ENCODE assay signal across 20 cellular contexts in genomic region chr15:63197626-63198025, GRCh38. TPM values are rescaled to one million over a fixed set of nuclear protein-coding genes. Genes with fewer than 3 reads are reported as not detected.
DNase-seq lines count a peak whose midpoint lies in the region; ATAC-seq and TF ChIP-seq lines count a peak whose summit lies in the region.
"Had no signal": no experiment of that assay in that cellular context is flagged by ENCODE, and none has a peak within 500 bp of the region (broad histone marks: within the 10 kb centered on the region; RNA-seq: fewer than 3 reads in every experiment).

No MANE protein-coding gene starts in this region.

- no peak overlapping the region; the same call in 1 of the 2 replicates for H2BK20ac ChIP-seq in IMR-90 (ENCODE audit: low read depth, low read length)

- H3K9ac ChIP-seq in IMR-90 (ENCODE audit: low read depth, low read length), result no peak overlapping the region
- H3K9ac ChIP-seq: parathyroid adenoma had no signal

- DNase-seq in T-helper 2 cell treated with Interferon-gamma antibody and Interleukin-4, amounts not matched to agents 5 μg/mL and 100 μg/mL, for 36 hours (ENCODE audit: low spot score), result no peak
- DNase-seq in T-helper 2 cell (no peak), IMR-90 (no peak), nephron progenitor cell (no peak), HAP-1 (ENCODE audit: low spot score in 2 of 2) (no peak)
- no peak for DNase-seq in activated naive CD8-positive, alpha-beta T cell treated with anti-CD3 and anti-CD28 coated beads, Interleukin-2, amount 50 U/mL, for 24 hours
- DNase-seq: activated CD4-positive, alpha-beta T cell treated with anti-CD3 and anti-CD28 coated beads for 4 hours; amniotic stem cell; caudate nucleus; foreskin keratinocyte; hypothalamus; NCI-H2029; stimulated activated naive B cell treated with anti-CD40 and anti-IgM and Interleukin-4, amounts not matched to agents 10 μg/mL and 1 μg/mL and 100 μg/mL, for 72 hours; trophoblast cell had no signal

- no peak overlapping the region; the same call in 2 of the 3 replicates for H2BK15ac ChIP-seq in IMR-90 (ENCODE audit: low read depth, low read length)

- POLR2A ChIA-PET in IMR-90 (lab: Charles Lee; ENCODE audit: unreplicated experiment), result interaction anchor here (0.5 kb wide), 1 partner anchor 24 kb away, joined by 3 read pairs; no protein-coding TSS in a partner anchor

- no peak overlapping the region for H2BK5ac ChIP-seq in IMR-90 (ENCODE audit: low read depth, low read length, poor library complexity, severe bottlenecking)

- H4K20me1 ChIP-seq in IMR-90 (ENCODE audit: insufficient read depth, low read length), result peaks cover 15% of the 10 kb centered on the region; the same call in 1 of the 2 replicates

- ATAC-seq in IMR-90 (ENCODE audit: low read depth), result no peak
- ATAC-seq in activated naive CD8-positive, alpha-beta T cell treated with anti-CD3 and anti-CD28 coated beads, Interleukin-2, amount 50 U/mL, for 24 hours, result no peak
- ATAC-seq in stimulated activated memory B cell treated with anti-CD40 and anti-IgM and Interleukin-4, amounts not matched to agents 10 μg/mL and 1 μg/mL and 100 μg/mL, for 72 hours, result no peak
- no peak for ATAC-seq in HG03520 (IDR thresholded peaks at IDR 0.05; ENCODE audit: unreplicated experiment)
- ATAC-seq: foreskin keratinocyte; sciatic nerve; stimulated activated naive B cell treated with anti-CD40 and anti-IgM and Interleukin-4, amounts not matched to agents 10 μg/mL and 1 μg/mL and 100 μg/mL, for 72 hours had no signal

- H3K36me3 Mint-ChIP-seq in T-helper 2 cell treated with Interferon-gamma antibody and Interleukin-4, amounts not matched to agents 5 μg/mL and 100 μg/mL, for 36 hours (ENCODE audit: low read depth), result peaks cover 61% of the 10 kb centered on the region
- peaks cover 58% of the 10 kb centered on the region for H3K36me3 Mint-ChIP-seq in activated naive CD8-positive, alpha-beta T cell treated with anti-CD3 and anti-CD28 coated beads, Interleukin-2, amount 50 U/mL, for 24 hours (ENCODE audit: low read depth)
- H3K36me3 Mint-ChIP-seq in nephron progenitor cell (ENCODE audit: low read depth), result peaks cover 14% of the 10 kb centered on the region
- H3K36me3 Mint-ChIP-seq in stimulated activated memory B cell treated with anti-CD40 and anti-IgM and Interleukin-4, amounts not matched to agents 10 μg/mL and 1 μg/mL and 100 μg/mL, for 72 hours, result peaks cover 44% of the 10 kb centered on the region

- intact Hi-C loops in IMR-90 (cut with micrococcal nuclease), result loop anchor here (5.0 kb wide), 1 partner anchor 55 kb away; no protein-coding TSS in a partner anchor

- TF ChIP-seq RAD21 in IMR-90 (IDR thresholded peaks at IDR 0.05; ENCODE audit: low read length), result no peak

- no CpG with 5 or more reads among the region's 1 CpG for WGBS in IMR-90 (ENCODE audit: extremely low coverage in 2 of 2, insufficient read length in 1 of 2), 2 experiments

- H3K4me3 ChIP-seq in IMR-90 (ENCODE audit: insufficient read depth, low read depth, low read length) (no peak overlapping the region), HAP-1 (no peak overlapping the region)
- H3K4me3 ChIP-seq: lung had no signal

- H2AK5ac ChIP-seq in IMR-90 (ENCODE audit: low read depth, low read length), result no peak overlapping the region; the same call in 1 of the 2 replicates

- no TSS peak for BruUV-seq in IMR-90 (replicated peaks; lab: Mats Ljungman, UMichigan)

- no peak overlapping the region for H3K27ac Mint-ChIP-seq in T-helper 2 cell treated with Interferon-gamma antibody and Interleukin-4, amounts not matched to agents 5 μg/mL and 100 μg/mL, for 36 hours
- peak overlapping the region; percentile 78 for H3K27ac Mint-ChIP-seq in activated naive CD8-positive, alpha-beta T cell treated with anti-CD3 and anti-CD28 coated beads, Interleukin-2, amount 50 U/mL, for 24 hours
- H3K27ac Mint-ChIP-seq in nephron progenitor cell, result peak overlapping the region; percentile 40
- H3K27ac Mint-ChIP-seq in stimulated activated memory B cell treated with anti-CD40 and anti-IgM and Interleukin-4, amounts not matched to agents 10 μg/mL and 1 μg/mL and 100 μg/mL, for 72 hours, result no peak overlapping the region
- H3K27ac Mint-ChIP-seq: stimulated activated naive B cell treated with anti-CD40 and anti-IgM and Interleukin-4, amounts not matched to agents 10 μg/mL and 1 μg/mL and 100 μg/mL, for 72 hours had no signal

- no peak overlapping the region for H3K27ac ChIP-seq in IMR-90 (ENCODE audit: insufficient read depth, low read length)
- H3K27ac ChIP-seq: foreskin keratinocyte, parathyroid adenoma, RWPE1 had no signal

- in situ Hi-C loops in IMR-90 (cut with MboI; ENCODE audit: low sequenced_read_pairs) (no loop called here), HAP-1 (cut with MboI; ENCODE audit: low sequenced_read_pairs) (no loop called here)

- peaks cover 38 to 83% of the 10 kb centered on the region in 2 experiments for H3K79me1 ChIP-seq in IMR-90 (ENCODE audit: low read depth in 1 of 2, low read length in 2 of 2)

- dilution Hi-C loops in IMR-90 (cut with HindIII; ENCODE audit: low sequenced_read_pairs, unreplicated experiment), result no loop called here

- H3K4me3 Mint-ChIP-seq in T-helper 2 cell treated with Interferon-gamma antibody and Interleukin-4, amounts not matched to agents 5 μg/mL and 100 μg/mL, for 36 hours, result peak overlapping the region; percentile 46
- H3K4me3 Mint-ChIP-seq in activated naive CD8-positive, alpha-beta T cell treated with anti-CD3 and anti-CD28 coated beads, Interleukin-2, amount 50 U/mL, for 24 hours, result peak overlapping the region; percentile 53
- H3K4me3 Mint-ChIP-seq in nephron progenitor cell, result no peak overlapping the region
- H3K4me3 Mint-ChIP-seq in stimulated activated memory B cell treated with anti-CD40 and anti-IgM and Interleukin-4, amounts not matched to agents 10 μg/mL and 1 μg/mL and 100 μg/mL, for 72 hours, result no peak overlapping the region
- H3K4me3 Mint-ChIP-seq: stimulated activated naive B cell treated with anti-CD40 and anti-IgM and Interleukin-4, amounts not matched to agents 10 μg/mL and 1 μg/mL and 100 μg/mL, for 72 hours had no signal

- H3K27me3 ChIP-seq in IMR-90 (ENCODE audit: control insufficient read depth, insufficient read depth, low read length) (no peaks in the 10 kb centered on the region), HAP-1 (ENCODE audit: low read depth) (no peaks in the 10 kb centered on the region)
- H3K27me3 ChIP-seq: foreskin keratinocyte had no signal

- peaks cover 79% of the 10 kb centered on the region for H3K4me1 Mint-ChIP-seq in T-helper 2 cell treated with Interferon-gamma antibody and Interleukin-4, amounts not matched to agents 5 μg/mL and 100 μg/mL, for 36 hours (ENCODE audit: low read depth)
- peaks cover 95% of the 10 kb centered on the region for H3K4me1 Mint-ChIP-seq in activated naive CD8-positive, alpha-beta T cell treated with anti-CD3 and anti-CD28 coated beads, Interleukin-2, amount 50 U/mL, for 24 hours
- H3K4me1 Mint-ChIP-seq in nephron progenitor cell, result peaks cover 16% of the 10 kb centered on the region
- H3K4me1 Mint-ChIP-seq in stimulated activated memory B cell treated with anti-CD40 and anti-IgM and Interleukin-4, amounts not matched to agents 10 μg/mL and 1 μg/mL and 100 μg/mL, for 72 hours, result peaks cover 75% of the 10 kb centered on the region

- H4K5ac ChIP-seq in IMR-90 (ENCODE audit: low read depth, low read length), result no peak overlapping the region

- no peaks in the 10 kb centered on the region for H3K36me3 ChIP-seq in IMR-90 (ENCODE audit: control insufficient read depth, insufficient read depth, low read length)
- no peaks in the 10 kb centered on the region for H3K36me3 ChIP-seq in HAP-1 (replicated peaks)

- no peaks in the 10 kb centered on the region for H3K9me3 ChIP-seq in IMR-90 (ENCODE audit: control insufficient read depth, insufficient read depth, low read length)
- no peaks in the 10 kb centered on the region for H3K9me3 ChIP-seq in HAP-1

- peak overlapping the region; percentile 80; the same call in 1 of the 2 replicates for H3K18ac ChIP-seq in IMR-90 (ENCODE audit: low read depth, low read length)

- peaks cover 18% of the 10 kb centered on the region for H3K4me1 ChIP-seq in IMR-90 (ENCODE audit: control insufficient read depth, insufficient read depth, low read length)
- peaks cover 20% of the 10 kb centered on the region for H3K4me1 ChIP-seq in HAP-1

- no peak overlapping the region for H2AFZ ChIP-seq in IMR-90 (replicated peaks; ENCODE audit: low read length, poor library complexity)
- H2AFZ ChIP-seq: parathyroid adenoma had no signal

- H3K4ac ChIP-seq in IMR-90 (ENCODE audit: low read depth, low read length), result no peak overlapping the region

- peaks cover 5% of the 10 kb centered on the region; the same call in 1 of the 2 replicates for H3K9me1 ChIP-seq in IMR-90 (ENCODE audit: insufficient read depth, low read length)

- no peak for TF ChIP-seq POLR2A in IMR-90 (IDR thresholded peaks at IDR 0.05; ENCODE audit: low read depth, low read length)

- no peaks in the 10 kb centered on the region for H3K9me3 Mint-ChIP-seq in T-helper 2 cell treated with Interferon-gamma antibody and Interleukin-4, amounts not matched to agents 5 μg/mL and 100 μg/mL, for 36 hours
- peaks cover 5% of the 10 kb centered on the region for H3K9me3 Mint-ChIP-seq in activated naive CD8-positive, alpha-beta T cell treated with anti-CD3 and anti-CD28 coated beads, Interleukin-2, amount 50 U/mL, for 24 hours
- H3K9me3 Mint-ChIP-seq in nephron progenitor cell, result no peaks in the 10 kb centered on the region
- H3K9me3 Mint-ChIP-seq in stimulated activated memory B cell treated with anti-CD40 and anti-IgM and Interleukin-4, amounts not matched to agents 10 μg/mL and 1 μg/mL and 100 μg/mL, for 72 hours, result no peaks in the 10 kb centered on the region
- H3K9me3 Mint-ChIP-seq: stimulated activated naive B cell treated with anti-CD40 and anti-IgM and Interleukin-4, amounts not matched to agents 10 μg/mL and 1 μg/mL and 100 μg/mL, for 72 hours had no signal

- H2AK9ac ChIP-seq in IMR-90 (replicated peaks; ENCODE audit: low read depth, low read length, poor library complexity), result no peak overlapping the region

- H2BK120ac ChIP-seq in IMR-90 (ENCODE audit: low read depth, low read length), result no peak overlapping the region

- no peak overlapping the region for H3K56ac ChIP-seq in IMR-90 (ENCODE audit: extremely low read depth, insufficient read depth, low read length)

- H4K91ac ChIP-seq in IMR-90 (ENCODE audit: insufficient read depth, low read depth, low read length), result no peak overlapping the region

- CTCF ChIA-PET in IMR-90 (lab: Yijun Ruan, JAX), result no interaction called here

- TF ChIP-seq CTCF in IMR-90 (conservative IDR thresholded peaks at IDR 0.05; ENCODE audit: low read depth, low read length), result no peak
- no peak for TF ChIP-seq CTCF in nephron progenitor cell (IDR thresholded peaks at IDR 0.05)

- no peak overlapping the region for H3K23ac ChIP-seq in IMR-90 (ENCODE audit: low read depth, low read length)

- H4K8ac ChIP-seq in IMR-90 (ENCODE audit: low read depth in 2 of 2, low read length in 2 of 2), result no peak overlapping the region; a peak in 1 of 4 replicates

- H3K14ac ChIP-seq in IMR-90 (replicated peaks; ENCODE audit: low read depth, low read length), result 0 out of 2 replicates have a peak overlapping the region, but pooled peaks have one; percentile 17

- H3K27me3 Mint-ChIP-seq in T-helper 2 cell treated with Interferon-gamma antibody and Interleukin-4, amounts not matched to agents 5 μg/mL and 100 μg/mL, for 36 hours (ENCODE audit: low read depth), result no peaks in the 10 kb centered on the region
- no peaks in the 10 kb centered on the region for H3K27me3 Mint-ChIP-seq in activated naive CD8-positive, alpha-beta T cell treated with anti-CD3 and anti-CD28 coated beads, Interleukin-2, amount 50 U/mL, for 24 hours
- H3K27me3 Mint-ChIP-seq in nephron progenitor cell (ENCODE audit: low read depth, poor library complexity), result no peaks in the 10 kb centered on the region
- H3K27me3 Mint-ChIP-seq in stimulated activated memory B cell treated with anti-CD40 and anti-IgM and Interleukin-4, amounts not matched to agents 10 μg/mL and 1 μg/mL and 100 μg/mL, for 72 hours, result no peaks in the 10 kb centered on the region
- H3K27me3 Mint-ChIP-seq: stimulated activated naive B cell treated with anti-CD40 and anti-IgM and Interleukin-4, amounts not matched to agents 10 μg/mL and 1 μg/mL and 100 μg/mL, for 72 hours had no signal

- H3K4me2 ChIP-seq in IMR-90 (ENCODE audit: low read depth, low read length), result no peak overlapping the region

RNA-seq across cellular contexts. Expression of gene RAB8B, which starts 8.2 kb away (rescaled TPM):
- total RNA-seq in IMR-90 (2012; rRNA removed), result 29.4 and 66.4 TPM in 2 replicates
- 19.4 and 24.6 TPM in 2 replicates for polyA plus RNA-seq in IMR-90 (2012; rRNA removed)
- polyA plus RNA-seq in IMR-90 (2012; cell fraction: cytosol; rRNA removed), result 1.6 and 2.2 TPM in 2 replicates
- 0.63 and 7.6 TPM in 2 replicates for polyA plus RNA-seq in IMR-90 (2012; cell fraction: nucleus; rRNA removed; ENCODE audit: low replicate concordance)

RNA-seq across cellular contexts. Expression of gene RPS27L, which starts 40.3 kb away (rescaled TPM):
- total RNA-seq in IMR-90 (2012; rRNA removed), result 53.1 and 64.7 TPM in 2 replicates
- 302 and 361 TPM in 2 replicates for polyA plus RNA-seq in IMR-90 (2012; rRNA removed)
- polyA plus RNA-seq in IMR-90 (2012; cell fraction: cytosol; rRNA removed), result 13.0 and 33.3 TPM in 2 replicates
- 11.4 and 110 TPM in 2 replicates for polyA plus RNA-seq in IMR-90 (2012; cell fraction: nucleus; rRNA removed; ENCODE audit: low replicate concordance)

Comparison
In these comparisons a context has a peak if more than half of its experiments do, and no peak if none do; other contexts are left out.
1. H3K27ac Mint-ChIP-seq: peak in activated naive CD8-positive, alpha-beta T cell treated with anti-CD3 and anti-CD28 coated beads, Interleukin-2, amount 50 U/mL, for 24 hours (single experiment) and nephron progenitor cell (single experiment); none in T-helper 2 cell treated with Interferon-gamma antibody and Interleukin-4, amounts not matched to agents 5 μg/mL and 100 μg/mL, for 36 hours (single experiment) and stimulated activated memory B cell treated with anti-CD40 and anti-IgM and Interleukin-4, amounts not matched to agents 10 μg/mL and 1 μg/mL and 100 μg/mL, for 72 hours (single experiment).
2. H3K4me3 Mint-ChIP-seq: peak in T-helper 2 cell treated with Interferon-gamma antibody and Interleukin-4, amounts not matched to agents 5 μg/mL and 100 μg/mL, for 36 hours (single experiment) and activated naive CD8-positive, alpha-beta T cell treated with anti-CD3 and anti-CD28 coated beads, Interleukin-2, amount 50 U/mL, for 24 hours (single experiment); none in nephron progenitor cell (single experiment) and stimulated activated memory B cell treated with anti-CD40 and anti-IgM and Interleukin-4, amounts not matched to agents 10 μg/mL and 1 μg/mL and 100 μg/mL, for 72 hours (single experiment).